Comparison of ENCODE assay signal across 8 cellular contexts in genomic region chr19:38852231-38853044, GRCh38. TPM values are rescaled to one million over a fixed set of nuclear protein-coding genes. Genes with fewer than 3 reads are reported as not detected.
DNase-seq lines count a peak whose midpoint lies in the region; ATAC-seq and TF ChIP-seq lines count a peak whose summit lies in the region.

No MANE protein-coding gene starts in this region.

- H2AFZ ChIP-seq in SK-N-SH (ENCODE audit: low read depth), result peak overlapping the region; percentile 97
- H2AFZ ChIP-seq in neuronal stem cell (ENCODE audit: low read length), result peak overlapping the region; percentile 77

- H3K79me1 ChIP-seq in neuronal stem cell (ENCODE audit: low read depth, low read length), result peaks cover 2% of the 10 kb centered on the region

- peak overlapping the region; percentile 48 for H4K8ac ChIP-seq in neuronal stem cell (ENCODE audit: low read depth, low read length)

- peak overlapping the region; percentile 43 for H4K91ac ChIP-seq in neuronal stem cell (ENCODE audit: low read depth, low read length, poor library complexity)

- H3K9me2 ChIP-seq in SK-N-SH, result no peaks in the 10 kb centered on the region

- no peak for ATAC-seq in SK-N-SH treated with all-trans-retinoic acid at 6 μM for 48 hours
- no peak for ATAC-seq in GM21423 (IDR thresholded peaks at IDR 0.05; ENCODE audit: unreplicated experiment)

- TF ChIP-seq CTCF in SK-N-SH (IDR thresholded peaks at IDR 0.05), result no peak
- TF ChIP-seq CTCF in RWPE1 (conservative IDR thresholded peaks at IDR 0.05; ENCODE audit: low read depth), result no peak

- peak overlapping the region; percentile 95 for H2BK5ac ChIP-seq in neuronal stem cell (ENCODE audit: low read length)

- peaks cover 4 to 10% of the 10 kb centered on the region in 2 experiments for H3K36me3 ChIP-seq in SK-N-SH (replicated peaks in 1 of 2; ENCODE audit: control insufficient read depth in 1 of 2, insufficient read depth in 2 of 2, low read length in 1 of 2)
- H3K36me3 ChIP-seq in neuronal stem cell (replicated peaks in 1 of 2; ENCODE audit: control insufficient read depth in 2 of 2, insufficient read depth in 2 of 2, low read length in 2 of 2), result peaks cover 4 to 16% of the 10 kb centered on the region in 2 donors

- H3K23ac ChIP-seq in neuronal stem cell (ENCODE audit: low read depth, low read length, poor library complexity), result peak overlapping the region; percentile 89

- H3K4ac ChIP-seq in neuronal stem cell (ENCODE audit: low read length), result no peak overlapping the region

- H3K4me1 ChIP-seq in SK-N-SH (ENCODE audit: control insufficient read depth in 1 of 2, insufficient read depth in 2 of 2, low read depth in 1 of 2, low read length in 1 of 2) (peaks cover 16 to 26% of the 10 kb centered on the region in 2 experiments; a peak in 1 of 4 replicates), neuronal stem cell (ENCODE audit: control insufficient read depth in 2 of 2, insufficient read depth in 1 of 2, low read depth in 1 of 2, low read length in 2 of 2) (peaks cover 14 to 15% of the 10 kb centered on the region in 2 donors)

- H3K27me3 ChIP-seq in SK-N-SH (ENCODE audit: insufficient read depth) (no peaks in the 10 kb centered on the region), neuronal stem cell (ENCODE audit: control insufficient read depth in 3 of 3, insufficient read depth in 3 of 3, low read depth in 1 of 3, low read length in 3 of 3) (no peaks in the 10 kb centered on the region)

- 3% methylated on average over 27 of the region's 52 CpGs for WGBS in SK-N-SH (ENCODE audit: low lambda C conversion rate)
- WGBS in neuronal stem cell (ENCODE audit: extremely low coverage in 2 of 2, insufficient read length in 2 of 2, insufficient replicate concordance in 1 of 2), 2 donors, result no CpG with 5 or more reads among the region's 52 CpGs

- peak overlapping the region; percentile 97 for H3K18ac ChIP-seq in neuronal stem cell (ENCODE audit: low read length)

- H3K9me3 ChIP-seq in SK-N-SH (no peaks in the 10 kb centered on the region), neuronal stem cell (replicated peaks in 1 of 2; ENCODE audit: control insufficient read depth in 2 of 2, insufficient read depth in 1 of 2, low read depth in 1 of 2, low read length in 2 of 2) (peaks cover 0 to 6% of the 10 kb centered on the region in 2 donors)

- peak overlapping the region; percentile 73 for H2BK12ac ChIP-seq in neuronal stem cell (ENCODE audit: low read length)

- H3K79me2 ChIP-seq in SK-N-SH (ENCODE audit: insufficient read depth), result peaks cover 24% of the 10 kb centered on the region

- peak overlapping the region; percentile 98 for H3K4me2 ChIP-seq in SK-N-SH
- H3K4me2 ChIP-seq in neuronal stem cell (ENCODE audit: insufficient read depth, low read length, poor library complexity, severe bottlenecking), result peak overlapping the region; percentile 93

- peak in 1 of 2 experiments; percentile 6; a peak in 1 of 4 replicates for TF ChIP-seq EP300 in SK-N-SH (IDR thresholded peaks at IDR 0.05; ENCODE audit: borderline replicate concordance in 1 of 2, low read depth in 1 of 2, low read length in 1 of 2)

- peak overlapping the region; percentile 94 for H2AK5ac ChIP-seq in neuronal stem cell (ENCODE audit: low read depth, low read length)

- H3K4me3 ChIP-seq in SK-N-SH (ENCODE audit: low read depth in 2 of 2, low read length in 1 of 2) (peak overlapping the region; percentile 64 to 87), neuronal stem cell (ENCODE audit: low read length in 2 of 2) (peak overlapping the region; percentile 79 to 86)

- peaks cover 20% of the 10 kb centered on the region for H3F3A ChIP-seq in SK-N-SH (replicated peaks; ENCODE audit: insufficient read depth)

- no peak; the same call in 1 of the 2 replicates for TF ChIP-seq RAD21 in SK-N-SH (IDR thresholded peaks at IDR 0.05; ENCODE audit: low read length)

- peak overlapping the region; percentile 91 for H2BK15ac ChIP-seq in neuronal stem cell (ENCODE audit: low read length)

- peak overlapping the region; percentile 82 for H3K14ac ChIP-seq in neuronal stem cell (ENCODE audit: low read length)

- CTCF ChIA-PET in SK-N-SH (lab: Yijun Ruan, JAX), result interaction anchor here (1.3 to 3.3 kb wide), 3 partner anchors 17 to 77 kb away, joined by 7 to 15 read pairs (median 10); partner anchors contain the start of genes MRPS12 and SARS2
- CTCF ChIA-PET in RWPE1 (lab: Yijun Ruan, JAX), result interaction anchor here (1.3 kb wide), 1 partner anchor 35 kb away, joined by 6 read pairs; no protein-coding TSS in a partner anchor

- POLR2A ChIA-PET in SK-N-SH (lab: Yijun Ruan, JAX) (interaction anchor here (1.9 kb wide), 1 partner anchor 11 kb away, joined by 10 read pairs; no protein-coding TSS in a partner anchor), RWPE1 (lab: Yijun Ruan, JAX; ENCODE audit: low non-redundant PET) (interaction anchor here (0.7 to 1.0 kb wide), 2 partner anchors 13 to 21 kb away, joined by 3 read pairs; partner anchors contain the start of gene ECH1)

- peaks cover 17% of the 10 kb centered on the region for H4K20me1 ChIP-seq in SK-N-SH (ENCODE audit: insufficient read depth)

- DNase-seq in SK-N-SH (peak; percentile 43), RWPE1 (ENCODE audit: low spot score) (peak; percentile 47), foreskin melanocyte (peak; percentile 42), neuronal stem cell (ENCODE audit: low spot score) (no peak), ureter (ENCODE audit: low spot score) (peak; percentile 75)
- DNase-seq in activated naive CD4-positive, alpha-beta T cell treated with Interleukin-2 at 50 U/mL for 16 hours, result peak; percentile 70

- peak overlapping the region; percentile 91 to 95 for H3K27ac ChIP-seq in SK-N-SH (ENCODE audit: low read depth in 2 of 2, low read length in 1 of 2)
- H3K27ac ChIP-seq in RWPE1, result peak overlapping the region; percentile 99
- H3K27ac ChIP-seq in neuronal stem cell (replicated peaks; ENCODE audit: low read length), result peak overlapping the region; percentile 87

- H2BK120ac ChIP-seq in neuronal stem cell (ENCODE audit: low read depth, low read length), result peak overlapping the region; percentile 81

- H3K9ac ChIP-seq in SK-N-SH, result peak overlapping the region; percentile 97
- H3K9ac ChIP-seq in neuronal stem cell (ENCODE audit: low read depth, low read length, poor library complexity), result peak overlapping the region; percentile 92

TF ChIP-seq in SK-N-SH, 30 proteins besides CTCF, POLR2A, EP300 and RAD21 (continues in another document):
- TF ChIP-seq RXRA (IDR thresholded peaks at IDR 0.05; ENCODE audit: borderline replicate concordance, low read depth) (no peak), TAF1 (IDR thresholded peaks at IDR 0.05; ENCODE audit: borderline replicate concordance, low read depth, low read length) (peak; percentile 46), MXI1 (IDR thresholded peaks at IDR 0.05; ENCODE audit: low read depth, low read length) (peak; percentile 63; the same call in 1 of the 2 replicates), CHD2 (IDR thresholded peaks at IDR 0.05; ENCODE audit: low read length, partially characterized antibody) (no peak)
- TF ChIP-seq, protein P1, sequence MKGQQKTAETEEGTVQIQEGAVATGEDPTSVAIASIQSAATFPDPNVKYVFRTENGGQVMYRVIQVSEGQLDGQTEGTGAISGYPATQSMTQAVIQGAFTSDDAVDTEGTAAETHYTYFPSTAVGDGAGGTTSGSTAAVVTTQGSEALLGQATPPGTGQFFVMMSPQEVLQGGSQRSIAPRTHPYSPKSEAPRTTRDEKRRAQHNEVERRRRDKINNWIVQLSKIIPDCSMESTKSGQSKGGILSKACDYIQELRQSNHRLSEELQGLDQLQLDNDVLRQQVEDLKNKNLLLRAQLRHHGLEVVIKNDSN (IDR thresholded peaks at IDR 0.05; ENCODE audit: borderline replicate concordance, low read depth), result no peak

TF ChIP-seq in SK-N-SH treated with all-trans-retinoic acid at 6 μM for 48 hours, 23 proteins besides CTCF, POLR2A, EP300 and RAD21 (continues in another document):
- TF ChIP-seq ARNTL (CRISPR knock-in tag; IDR thresholded peaks at IDR 0.05; ENCODE audit: borderline replicate concordance, low read depth) (no peak), RARB (CRISPR knock-in tag; IDR thresholded peaks at IDR 0.05) (no peak), CREB5 (CRISPR knock-in tag; IDR thresholded peaks at IDR 0.05; ENCODE audit: low read depth) (no peak), TOX (CRISPR knock-in tag; IDR thresholded peaks at IDR 0.05; ENCODE audit: borderline replicate concordance) (no peak)

RNA-seq across cellular contexts. Expression of gene HNRNPL, which starts 2.7 kb away (rescaled TPM):
- 249 and 280 TPM in 2 replicates for polyA plus RNA-seq in SK-N-SH (2012; rRNA removed)
- 177 and 211 TPM in 2 replicates for polyA plus RNA-seq in SK-N-SH (2012; cell fraction: cytosol; rRNA removed)
- 330 and 355 TPM in 2 replicates for polyA plus RNA-seq in SK-N-SH (2012; cell fraction: nucleus; rRNA removed)
- 340 TPM for polyA plus RNA-seq in neuronal stem cell (2013, experiment 1 of 2)
- 361 TPM for polyA plus RNA-seq in neuronal stem cell (2013, experiment 2 of 2)
- total RNA-seq in ureter, result 295 TPM

RNA-seq across cellular contexts. Expression of gene ECH1, which starts 20.8 kb away (rescaled TPM):
- 169 and 211 TPM in 2 replicates for polyA plus RNA-seq in SK-N-SH (2012; rRNA removed)
- polyA plus RNA-seq in SK-N-SH (2012; cell fraction: cytosol; rRNA removed), result 138 and 164 TPM in 2 replicates
- 133 and 154 TPM in 2 replicates for polyA plus RNA-seq in SK-N-SH (2012; cell fraction: nucleus; rRNA removed)
- 153 TPM for polyA plus RNA-seq in neuronal stem cell (2013, experiment 1 of 2)
- polyA plus RNA-seq in neuronal stem cell (2013, experiment 2 of 2), result 162 TPM
- total RNA-seq in ureter, result 175 TPM

RNA-seq across cellular contexts. Expression of gene RINL, which starts 25.6 kb away (rescaled TPM):
- polyA plus RNA-seq in SK-N-SH (2012; rRNA removed), result 3.8 and 4.0 TPM in 2 replicates
- 2.4 and 3.4 TPM in 2 replicates for polyA plus RNA-seq in SK-N-SH (2012; cell fraction: cytosol; rRNA removed)
- 3.9 and 4.6 TPM in 2 replicates for polyA plus RNA-seq in SK-N-SH (2012; cell fraction: nucleus; rRNA removed)
- polyA plus RNA-seq in neuronal stem cell (2013, experiment 1 of 2), result 6.6 TPM
- polyA plus RNA-seq in neuronal stem cell (2013, experiment 2 of 2), result 6.7 TPM
- total RNA-seq in ureter, result 14.1 TPM

RNA-seq across cellular contexts. Expression of gene LGALS4, which starts 39.7 kb away (rescaled TPM):
- 0.21 and 0.58 TPM in 2 replicates for polyA plus RNA-seq in SK-N-SH (2012; rRNA removed)
- polyA plus RNA-seq in SK-N-SH (2012; cell fraction: cytosol; rRNA removed), result 0.03 TPM in 1 of 2 replicates, not detected in the other
- polyA plus RNA-seq in SK-N-SH (2012; cell fraction: nucleus; rRNA removed), result 1.0 and 2.4 TPM in 2 replicates
- polyA plus RNA-seq in neuronal stem cell (2013, experiment 1 of 2), result 0.36 TPM
- polyA plus RNA-seq in neuronal stem cell (2013, experiment 2 of 2), result 0.42 TPM
- 9.2 TPM for total RNA-seq in ureter

RNA-seq across cellular contexts. Expression of gene SIRT2, which starts 47.0 kb away (rescaled TPM):
- 37.9 and 39.3 TPM in 2 replicates for polyA plus RNA-seq in SK-N-SH (2012; rRNA removed)
- polyA plus RNA-seq in SK-N-SH (2012; cell fraction: cytosol; rRNA removed), result 17.9 and 27.7 TPM in 2 replicates
- 86.3 and 93.6 TPM in 2 replicates for polyA plus RNA-seq in SK-N-SH (2012; cell fraction: nucleus; rRNA removed)
- 17.7 TPM for polyA plus RNA-seq in neuronal stem cell (2013, experiment 1 of 2)
- 18.7 TPM for polyA plus RNA-seq in neuronal stem cell (2013, experiment 2 of 2)
- 31.8 TPM for total RNA-seq in ureter
